In the genomic region with DNA sequence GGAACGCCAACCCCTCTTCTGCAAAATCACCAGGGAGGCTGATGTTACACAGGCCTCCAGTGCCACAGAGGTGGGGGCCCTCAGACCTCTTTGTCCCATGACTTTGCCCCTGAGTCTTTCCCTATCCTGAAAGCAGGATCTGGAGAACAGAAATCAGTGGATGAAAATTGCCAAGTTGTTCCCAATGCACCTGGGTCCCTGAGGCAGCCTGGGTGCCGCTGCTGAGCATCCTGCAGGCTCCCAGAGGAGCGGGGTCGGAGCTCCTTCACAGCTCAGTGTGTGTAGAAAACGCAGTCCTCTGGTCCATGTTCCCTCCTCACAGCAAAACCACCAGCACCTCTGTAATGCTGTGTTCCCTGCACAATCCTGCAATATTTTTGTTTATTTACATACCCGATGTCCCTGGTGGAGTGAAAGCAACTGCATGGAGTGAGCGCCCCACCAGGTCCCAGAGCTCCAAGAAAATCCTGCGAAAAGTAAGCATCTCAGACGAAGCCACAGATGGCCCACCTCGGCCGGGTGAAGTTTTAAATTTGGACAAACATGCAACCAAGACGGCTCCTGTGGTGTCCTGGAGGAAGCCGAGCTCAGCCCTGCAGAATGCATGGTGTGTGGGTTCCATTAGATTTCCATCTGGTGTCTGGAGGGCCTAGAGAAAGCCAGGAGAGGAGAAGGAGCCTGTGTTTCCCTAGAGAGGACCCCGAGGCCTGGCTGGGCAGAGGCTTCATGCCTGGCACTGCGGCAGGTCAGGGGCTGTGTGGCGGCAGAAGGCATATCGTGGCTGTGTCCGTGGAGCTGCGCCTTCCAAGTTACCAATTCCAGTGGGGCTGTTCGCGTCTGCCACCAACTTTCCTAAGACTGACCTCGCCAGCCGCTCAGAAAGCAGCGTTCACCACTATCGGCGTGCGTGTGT, we compare ENCODE assay signal across 23 cellular contexts.
DNase-seq lines count a peak whose midpoint lies in the region; ATAC-seq, FAIRE-seq and TF ChIP-seq lines count a peak whose summit lies in the region.
"Had no signal": no experiment of that assay in that cellular context is flagged by ENCODE, and none has a peak within 500 bp of the region (broad histone marks: within the 10 kb centered on the region; RNA-seq: fewer than 3 reads in every experiment).

No MANE protein-coding gene starts in this region.

- peak overlapping the region; percentile 74; the same call in 1 of the 2 replicates for H2BK15ac ChIP-seq in H1 (ENCODE audit: low read length)

- H2AFZ ChIP-seq in H1 (ENCODE audit: low read length): no peak overlapping the region
- no peak overlapping the region for H2AFZ ChIP-seq in neural progenitor cell (replicated peaks)

- H3K4ac ChIP-seq in H1 (replicated peaks; ENCODE audit: insufficient read length, low read depth, low read length): no peak overlapping the region

- H3K36me3 ChIP-seq in H1 (ENCODE audit: control insufficient read depth in 2 of 4, insufficient read depth in 4 of 4, low read length in 3 of 4): no peaks in the 10 kb centered on the region
- no peaks in the 10 kb centered on the region for H3K36me3 ChIP-seq in neural progenitor cell
- no peaks in the 10 kb centered on the region for H3K36me3 ChIP-seq in testis (ENCODE audit: low read depth, missing control alignments)

- ATAC-seq in right cardiac atrium: no peak
- no peak for ATAC-seq in GM18870 (IDR thresholded peaks at IDR 0.05; ENCODE audit: unreplicated experiment)
- ATAC-seq: A549, Panc1 had no signal

- H3K18ac ChIP-seq in H1 (ENCODE audit: extremely low read depth, low read length): peak overlapping the region; percentile 55; the same call in 1 of the 2 replicates

- no peaks in the 10 kb centered on the region for H3K36me3 Mint-ChIP-seq in neural progenitor cell
- H3K36me3 Mint-ChIP-seq: CD14-positive monocyte had no signal

- CTCF ChIA-PET in H1 (lab: Charles Lee; ENCODE audit: partially characterized antibody): interaction anchor here (1.3 kb wide), 1 partner anchor 48 kb away, joined by 4 read pairs; no protein-coding TSS in a partner anchor

- no peaks in the 10 kb centered on the region for H4K20me1 ChIP-seq in H1 (replicated peaks in 1 of 2; ENCODE audit: control insufficient read depth in 1 of 2, insufficient read depth in 2 of 2, low read length in 2 of 2)
- H4K20me1 ChIP-seq in neural progenitor cell (ENCODE audit: low read depth): no peaks in the 10 kb centered on the region

- no peak for FAIRE-seq in H1 (lab: Jason Lieb, UNC)
- FAIRE-seq: A549, G401.6, GM12892, HTR-8/SVneo had no signal

- DNase-seq in SK-N-DZ (ENCODE audit: low spot score): peak; percentile 43
- DNase-seq in H1 (ENCODE audit: low read depth in 1 of 2, low spot score in 2 of 2): peak in 1 of 2 experiments; percentile 40
- DNase-seq in neural progenitor cell (ENCODE audit: low spot score): no peak
- DNase-seq in testis: peak; percentile 4
- DNase-seq in NCI-H226: no peak
- no peak for DNase-seq in right cardiac atrium
- DNase-seq: GOT3, KG1, NCI-H1092 treated with DMSO at 0.1 percent for 48 hours, NCI-H1436 treated with DMSO at 0.1 percent for 48 hours, NCI-H1930, NCI-H345, NCI-H524, NCI-H774, SIG-M5 had no signal

- H3K27me3 ChIP-seq in H1 (replicated peaks in 1 of 4; ENCODE audit: control insufficient read depth in 3 of 4, extremely low read depth in 1 of 4, insufficient read depth in 3 of 4, low read length in 3 of 4) (no peaks in the 10 kb centered on the region; a peak in 1 of 7 replicates), neural progenitor cell (no peaks in the 10 kb centered on the region), testis (no peaks in the 10 kb centered on the region), right cardiac atrium (ENCODE audit: control insufficient read depth, insufficient read depth) (no peaks in the 10 kb centered on the region)

- H3K27ac ChIP-seq in H1 (ENCODE audit: low read depth, low read length): no peak overlapping the region
- H3K27ac ChIP-seq in neural progenitor cell: no peak overlapping the region
- H3K27ac ChIP-seq in testis: no peak overlapping the region
- no peak overlapping the region for H3K27ac ChIP-seq in right cardiac atrium (ENCODE audit: low read length)
- H3K27ac ChIP-seq: A549 had no signal

- no peaks in the 10 kb centered on the region for H3K79me2 ChIP-seq in H1 (ENCODE audit: control insufficient read depth in 1 of 2, insufficient read depth in 2 of 2, low read length in 2 of 2)
- H3K79me2 ChIP-seq in neural progenitor cell (ENCODE audit: low read depth): no peaks in the 10 kb centered on the region

- H3K23me2 ChIP-seq in H1 (ENCODE audit: low read depth, low read length): no peaks in the 10 kb centered on the region

- H3K27me3 Mint-ChIP-seq in neural progenitor cell (ENCODE audit: insufficient read depth, low read depth): peaks cover 15% of the 10 kb centered on the region

- TF ChIP-seq POLR2A in H1 (IDR thresholded peaks at IDR 0.05; ENCODE audit: control extremely low read depth in 1 of 2, low read depth in 2 of 2, low read length in 2 of 2): no peak
- TF ChIP-seq POLR2A in testis (IDR thresholded peaks at IDR 0.05): no peak

- H2BK20ac ChIP-seq in H1 (ENCODE audit: low read length): peak overlapping the region; percentile 96

- H2AK5ac ChIP-seq in H1 (ENCODE audit: low read depth, low read length): 0 out of 2 replicates have a peak overlapping the region, but pooled peaks have one; percentile 18

- H3K27ac Mint-ChIP-seq in neural progenitor cell: peak overlapping the region; percentile 100
- H3K27ac Mint-ChIP-seq: B cell, CD14-positive monocyte had no signal

- no peak for TF ChIP-seq EP300 in H1 (IDR thresholded peaks at IDR 0.05; ENCODE audit: borderline replicate concordance in 1 of 2, low read depth in 2 of 2, low read length in 2 of 2)

- no peak overlapping the region for H3K14ac ChIP-seq in H1 (ENCODE audit: insufficient read length)

- no peak overlapping the region for H4K5ac ChIP-seq in H1 (ENCODE audit: insufficient read length, low read depth, low read length)

- H3F3A ChIP-seq in neural progenitor cell (ENCODE audit: low read depth): peaks cover 13% of the 10 kb centered on the region

- no peak for TF ChIP-seq CTCF in H1 (IDR thresholded peaks at IDR 0.05; ENCODE audit: control extremely low read depth in 1 of 3, insufficient read depth in 1 of 3, low read depth in 1 of 3, low read length in 3 of 3)
- no peak for TF ChIP-seq CTCF in neural progenitor cell (IDR thresholded peaks at IDR 0.05)
- TF ChIP-seq CTCF in testis (IDR thresholded peaks at IDR 0.05): no peak

- TF ChIP-seq RAD21 in H1 (IDR thresholded peaks at IDR 0.05 in 1 of 2, conservative IDR thresholded peaks at IDR 0.05 in 1 of 2; ENCODE audit: low read depth in 2 of 2, low read length in 2 of 2): no peak

- H3K9me3 Mint-ChIP-seq in neural progenitor cell: peaks cover 3% of the 10 kb centered on the region
- H3K9me3 Mint-ChIP-seq: CD14-positive monocyte had no signal

- H3K4me1 ChIP-seq in H1 (replicated peaks in 1 of 4; ENCODE audit: control insufficient read depth in 3 of 4, insufficient read depth in 4 of 4, low read length in 3 of 4) (peaks cover 0 to 20% (median 9%) of the 10 kb centered on the region in 4 experiments; a peak in 6 of 7 replicates), neural progenitor cell (peaks cover 27% of the 10 kb centered on the region), testis (no peaks in the 10 kb centered on the region), right cardiac atrium (ENCODE audit: control insufficient read depth, insufficient read depth, low read length) (no peaks in the 10 kb centered on the region)
- H3K4me1 ChIP-seq: A549 had no signal

- peaks cover 70% of the 10 kb centered on the region for H3K4me1 Mint-ChIP-seq in neural progenitor cell

- H2BK5ac ChIP-seq in H1 (ENCODE audit: low read depth, low read length): peak overlapping the region; percentile 49; the same call in 1 of the 2 replicates

- no peaks in the 10 kb centered on the region; the same call in 1 of the 2 replicates for H3K79me1 ChIP-seq in H1 (ENCODE audit: low read depth, low read length)

- WGBS in H1 (ENCODE audit: extremely low coverage in 1 of 2, insufficient coverage in 1 of 2, insufficient read length in 1 of 2, insufficient replicate concordance in 2 of 2, low coverage in 1 of 2, low lambda C conversion rate in 2 of 2, missing lambda C conversion rate in 1 of 2), 2 experiments: 81% methylated on average over 27 of the region's 27 CpGs; no CpG with 5 or more reads in 1 of the 2 experiments
- 75 to 89% methylated on average over 14 to 27 of the region's 27 CpGs for WGBS in testis, 2 donors
- WGBS in right cardiac atrium: 88% methylated on average over 27 of the region's 27 CpGs

- POLR2A ChIA-PET in H1 (lab: Charles Lee; ENCODE audit: partially characterized antibody): interaction anchor here (1.0 to 2.1 kb wide), 3 partner anchors 9 to 446 kb away, joined by 3 to 7 read pairs (median 3); a partner anchor contains a TSS

- peak overlapping the region; percentile 87 for H4K91ac ChIP-seq in H1 (replicated peaks; ENCODE audit: insufficient read length, low read length)

- no peak overlapping the region for H3K9ac ChIP-seq in H1 (replicated peaks in 1 of 4; ENCODE audit: extremely low read depth in 1 of 4, low read depth in 3 of 4, low read length in 3 of 4)
- H3K9ac ChIP-seq in neural progenitor cell: no peak overlapping the region

- peak overlapping the region; percentile 95 for H2BK12ac ChIP-seq in H1 (ENCODE audit: low read depth, low read length)

- no peak overlapping the region for H3K23ac ChIP-seq in H1 (ENCODE audit: insufficient read length)

- H4K8ac ChIP-seq in H1 (ENCODE audit: extremely low read depth, insufficient read depth, low read length): no peak overlapping the region

- H3K9me3 ChIP-seq in H1 (ENCODE audit: insufficient read depth in 2 of 2, low read depth in 1 of 2, low read length in 1 of 2): peaks cover 0 to 3% of the 10 kb centered on the region in 2 experiments; a peak in 2 of 4 replicates
- H3K9me3 ChIP-seq in neural progenitor cell (ENCODE audit: low read depth): no peaks in the 10 kb centered on the region
- no peaks in the 10 kb centered on the region for H3K9me3 ChIP-seq in testis
- no peaks in the 10 kb centered on the region for H3K9me3 ChIP-seq in right cardiac atrium (ENCODE audit: control insufficient read depth, low read length)
- H3K9me3 ChIP-seq: A549 had no signal

- no peak overlapping the region for H3K4me2 ChIP-seq in H1 (ENCODE audit: insufficient read depth in 1 of 2, low read depth in 2 of 2, low read length in 2 of 2)
- H3K4me2 ChIP-seq in neural progenitor cell: no peak overlapping the region
- H3K4me2 ChIP-seq: A549 had no signal

- H3K56ac ChIP-seq in H1 (replicated peaks; ENCODE audit: insufficient read length, low read depth, low read length): no peak overlapping the region

- no peak overlapping the region for H3K4me3 Mint-ChIP-seq in neural progenitor cell
- H3K4me3 Mint-ChIP-seq: B cell, CD14-positive monocyte had no signal

- intact Hi-C loops in testis (cut with DNase I; ENCODE audit: low total_unique reads) (no loop called here), right cardiac atrium (cut with DNase I) (no loop called here)

- H3K4me3 ChIP-seq in H1 (ENCODE audit: extremely low read depth in 1 of 4, insufficient read depth in 2 of 4, low read depth in 3 of 4, low read length in 4 of 4): no peak overlapping the region
- H3K4me3 ChIP-seq in neural progenitor cell: no peak overlapping the region
- no peak overlapping the region for H3K4me3 ChIP-seq in testis
- no peak overlapping the region for H3K4me3 ChIP-seq in right cardiac atrium (ENCODE audit: low read length)
- H3K4me3 ChIP-seq: A549 had no signal

- H2BK120ac ChIP-seq in H1 (replicated peaks; ENCODE audit: low read depth, low read length): no peak overlapping the region

Comparison
In these comparisons a context has a peak if more than half of its experiments do, and no peak if none do; other contexts are left out.
1. DNase-seq: peak in SK-N-DZ (single experiment) and testis (single experiment); none in neural progenitor cell (single experiment), NCI-H226 (single experiment) and right cardiac atrium (0 of 3).